Comparison of ENCODE assay signal across 8 cellular contexts in the genomic region with DNA sequence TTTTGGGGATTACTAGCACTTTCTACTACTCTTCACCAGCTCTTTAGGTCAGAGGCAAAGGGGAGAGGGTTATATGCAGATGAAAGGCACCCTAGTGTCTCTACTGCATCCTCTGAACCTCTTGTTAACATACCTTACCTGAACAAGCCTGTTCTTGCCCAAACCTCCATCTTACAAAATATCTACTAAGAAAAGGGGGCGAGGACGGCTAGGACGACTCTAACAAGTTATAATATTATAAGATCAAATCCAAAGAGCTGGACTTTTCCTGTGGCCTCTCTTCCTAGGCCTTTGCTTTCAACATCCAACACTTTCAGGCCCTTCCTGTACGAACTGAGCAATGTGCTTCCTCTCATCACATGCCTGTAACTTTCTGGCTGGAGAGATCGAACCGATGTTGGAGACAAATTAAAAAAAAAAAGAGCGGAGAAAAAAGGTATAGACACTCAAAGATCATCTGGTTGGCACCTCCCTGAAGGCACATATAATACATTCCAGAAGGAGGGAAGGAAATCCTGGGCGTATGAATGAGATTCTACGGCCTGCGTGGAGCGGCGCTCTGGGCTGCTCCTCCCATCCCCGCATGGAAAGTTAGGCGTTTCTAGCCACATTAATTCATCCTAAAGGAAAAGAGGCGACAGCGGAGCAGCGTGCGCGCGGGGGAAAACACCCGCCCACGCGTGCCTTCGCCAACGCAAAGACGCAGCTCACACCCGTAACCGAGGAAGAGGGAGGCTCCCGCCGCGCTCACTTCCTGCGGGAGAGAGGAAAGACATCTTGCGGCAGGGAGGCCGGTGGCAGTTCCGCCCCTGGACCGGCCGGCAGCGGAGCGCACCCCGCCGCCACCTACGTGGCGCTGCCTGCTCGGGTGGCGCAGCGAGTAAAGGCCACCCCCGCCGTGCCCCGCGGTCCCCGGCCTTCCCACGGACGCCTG. TPM values are rescaled to one million over a fixed set of nuclear protein-coding genes. Genes with fewer than 3 reads are reported as not detected.
DNase-seq lines count a peak whose midpoint lies in the region; ATAC-seq and TF ChIP-seq lines count a peak whose summit lies in the region.

No MANE protein-coding gene starts in this region.

- H3K4me1 Mint-ChIP-seq in Caco-2 (ENCODE audit: low read depth, unreplicated experiment), result peaks cover 6% of the 10 kb centered on the region
- H3K4me1 Mint-ChIP-seq in activated CD8-positive, alpha-beta T cell treated with anti-CD3 and anti-CD28 coated beads, Interleukin-2, amount 10 ng/mL, durations not matched to agents 7 days and 5 days (ENCODE audit: low read depth), result peaks cover 14% of the 10 kb centered on the region

- TF ChIP-seq CTCF in Caco-2 (IDR thresholded peaks at IDR 0.05; ENCODE audit: insufficient read depth in 1 of 2, low read depth in 1 of 2, low read length in 1 of 2, severe bottlenecking in 1 of 2, unreplicated experiment in 1 of 2) (no peak), LNCaP clone FGC (IDR thresholded peaks at IDR 0.05; ENCODE audit: control insufficient read depth, extremely low read depth, insufficient read depth) (no peak)

- peaks cover 6% of the 10 kb centered on the region for H3K36me3 Mint-ChIP-seq in Caco-2 (ENCODE audit: insufficient read depth, unreplicated experiment)
- H3K36me3 Mint-ChIP-seq in activated CD8-positive, alpha-beta T cell treated with anti-CD3 and anti-CD28 coated beads, Interleukin-2, amount 10 ng/mL, durations not matched to agents 7 days and 5 days (ENCODE audit: low read depth), result no peaks in the 10 kb centered on the region

- H3K27me3 ChIP-seq in Caco-2 (replicated peaks; ENCODE audit: control insufficient read depth, insufficient read depth, low read length), result no peaks in the 10 kb centered on the region

- H3K4me1 ChIP-seq in Caco-2, result peaks cover 3% of the 10 kb centered on the region; the same call in 1 of the 2 replicates

- no peaks in the 10 kb centered on the region for H3K27me3 Mint-ChIP-seq in Caco-2 (ENCODE audit: insufficient read depth, unreplicated experiment)
- H3K27me3 Mint-ChIP-seq in activated CD8-positive, alpha-beta T cell treated with anti-CD3 and anti-CD28 coated beads, Interleukin-2, amount 10 ng/mL, durations not matched to agents 7 days and 5 days (ENCODE audit: low read depth), result peaks cover 16% of the 10 kb centered on the region

- H3K9me3 ChIP-seq in Caco-2, result no peaks in the 10 kb centered on the region

- intact Hi-C loops in Caco-2 (cut with micrococcal nuclease; ENCODE audit: unreplicated experiment), result loop anchor here (2.0 to 5.0 kb wide), 3 partner anchors 55 to 149 kb away; no protein-coding TSS in a partner anchor

- H3K27ac Mint-ChIP-seq in Caco-2 (ENCODE audit: unreplicated experiment), result peak overlapping the region; percentile 80
- H3K27ac Mint-ChIP-seq in activated CD8-positive, alpha-beta T cell treated with anti-CD3 and anti-CD28 coated beads, Interleukin-2, amount 10 ng/mL, durations not matched to agents 7 days and 5 days, result peak overlapping the region; percentile 1

- no peaks in the 10 kb centered on the region for H3K36me3 ChIP-seq in Caco-2 (ENCODE audit: control insufficient read depth, insufficient read depth, low read length)

- DNase-seq in Caco-2 (peak; percentile 56 to 65), LNCaP clone FGC (ENCODE audit: low read depth) (no peak), epidermal melanocyte (ENCODE audit: insufficient read length, low spot score) (peak; percentile 50), medulla oblongata (ENCODE audit: extremely low spot score) (peak; percentile 39)
- peak; percentile 46 for DNase-seq in activated CD8-positive, alpha-beta T cell treated with anti-CD3 and anti-CD28 coated beads, Interleukin-2, amount 10 ng/mL, durations not matched to agents 7 days and 5 days
- DNase-seq in stimulated activated CD4-positive, alpha-beta T cell treated with anti-CD3 and anti-CD28 coated beads, Interleukin-4, amount 100 ng/mL, for 24 hours, result peak; percentile 35

- TSS peak; percentile 43 for BruUV-seq in Caco-2 (replicated peaks; lab: Mats Ljungman, UMichigan)

- CTCF ChIA-PET in Caco-2 (lab: Charles Lee), result interaction anchor here (2.1 kb wide), 1 partner anchor 78 kb away, joined by 6 read pairs; no protein-coding TSS in a partner anchor
- CTCF ChIA-PET in activated CD8-positive, alpha-beta T cell treated with anti-CD3 and anti-CD28 coated beads, Interleukin-2, amount 10 ng/mL, durations not matched to agents 7 days and 5 days (lab: Charles Lee), result interaction anchor here (1.0 kb wide), 1 partner anchor 12 kb away, joined by 3 read pairs; no protein-coding TSS in a partner anchor

- H3K4me3 ChIP-seq in Caco-2 (ENCODE audit: low read depth, low read length) (peak overlapping the region; percentile 81), LNCaP clone FGC (ENCODE audit: low read depth, low read length) (peak overlapping the region; percentile 39)

- ATAC-seq in activated CD8-positive, alpha-beta T cell treated with anti-CD3 and anti-CD28 coated beads, Interleukin-2, amount 10 ng/mL, durations not matched to agents 7 days and 5 days, result peak; percentile 73
- ATAC-seq in GM21423 (IDR thresholded peaks at IDR 0.05; ENCODE audit: unreplicated experiment) (no peak), GM21529 (IDR thresholded peaks at IDR 0.05; ENCODE audit: unreplicated experiment) (no peak)

- POLR2A ChIA-PET in Caco-2 (lab: Charles Lee), result no interaction called here
- POLR2A ChIA-PET in activated CD8-positive, alpha-beta T cell treated with anti-CD3 and anti-CD28 coated beads, Interleukin-2, amount 10 ng/mL, durations not matched to agents 7 days and 5 days (lab: Charles Lee), result no interaction called here

- H3K4me3 Mint-ChIP-seq in Caco-2 (ENCODE audit: unreplicated experiment), result peak overlapping the region; percentile 80
- peak overlapping the region; percentile 71 for H3K4me3 Mint-ChIP-seq in activated CD8-positive, alpha-beta T cell treated with anti-CD3 and anti-CD28 coated beads, Interleukin-2, amount 10 ng/mL, durations not matched to agents 7 days and 5 days

- no peaks in the 10 kb centered on the region for H3K9me3 Mint-ChIP-seq in Caco-2 (ENCODE audit: unreplicated experiment)
- H3K9me3 Mint-ChIP-seq in activated CD8-positive, alpha-beta T cell treated with anti-CD3 and anti-CD28 coated beads, Interleukin-2, amount 10 ng/mL, durations not matched to agents 7 days and 5 days (ENCODE audit: insufficient read depth), result no peaks in the 10 kb centered on the region

RNA-seq across cellular contexts. Expression of a gene that starts 0.8 kb away (rescaled TPM):
- total RNA-seq in Caco-2 (2022), result 13.0 and 14.3 TPM in 2 replicates
- under 1 TPM; 0.05 to 0.16 TPM for total RNA-seq in activated CD8-positive, alpha-beta T cell treated with anti-CD3 and anti-CD28 coated beads, Interleukin-2, amount 10 ng/mL, durations not matched to agents 7 days and 5 days

Comparison
In these comparisons a context has a peak if more than half of its experiments do, and no peak if none do; other contexts are left out.
1. RNA of a gene that starts 0.8 kb away (total RNA-seq): 13.0 to 14.3 TPM in Caco-2; 0.05 to 0.16 TPM in activated CD8-positive, alpha-beta T cell treated with anti-CD3 and anti-CD28 coated beads, Interleukin-2, amount 10 ng/mL, durations not matched to agents 7 days and 5 days; every median in the first group is over 10 times any median in the second.